In the genomic region with DNA sequence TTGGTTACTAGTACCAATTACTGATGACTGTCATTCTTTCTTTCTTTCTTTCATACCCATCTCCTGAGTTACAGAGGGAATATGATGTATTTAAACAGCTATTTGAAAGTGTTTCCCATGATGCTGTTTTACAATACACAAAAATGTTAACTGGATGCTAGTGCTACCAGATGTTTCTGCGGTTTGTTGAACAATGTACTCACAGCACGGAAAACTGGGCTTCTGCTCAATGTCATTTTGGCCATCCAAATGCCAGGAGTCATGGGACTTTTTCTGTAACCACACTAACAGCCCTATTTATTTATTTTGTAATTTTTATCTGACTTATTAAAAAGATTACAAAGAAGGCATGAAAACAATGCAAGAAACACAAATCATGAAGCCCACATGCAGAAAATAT, we compare ENCODE assay signal across 14 cellular contexts.
"Had no signal": no experiment of that assay in that cellular context is flagged by ENCODE, and none has a peak within 500 bp of the region (broad histone marks: within the 10 kb centered on the region; RNA-seq: fewer than 3 reads in every experiment).

No MANE protein-coding gene starts in this region.

- H3K4me1 ChIP-seq: right atrium auricular region, transverse colon had no signal

- H3K27ac ChIP-seq: cardiac muscle cell, right atrium auricular region, transverse colon, VCaP had no signal

- H3K4me3 ChIP-seq: cardiac muscle cell, right atrium auricular region, transverse colon had no signal

- ATAC-seq: activated naive CD4-positive, alpha-beta T cell treated with anti-CD3 and anti-CD28 coated beads, Interleukin-2, amount 50 U/mL, for 72 hours; activated T-cell treated with anti-CD3 and anti-CD28 coated beads, Interleukin-2, amount 50 U/mL, for 4 hours had no signal

- H3K36me3 ChIP-seq: cardiac muscle cell, right atrium auricular region, transverse colon had no signal

- H3K9me3 ChIP-seq: right atrium auricular region, transverse colon had no signal

- H3K27me3 ChIP-seq: cardiac muscle cell, right atrium auricular region, transverse colon had no signal

- DNase-seq: activated CD4-positive, alpha-beta memory T cell treated with anti-CD3 and anti-CD28 coated beads for 36 hours; activated effector memory CD4-positive, alpha-beta T cell treated with anti-CD3 and anti-CD28 coated beads, Interleukin-2, amount 50 U/mL, for 16 hours; activated T-cell treated with anti-CD3 and anti-CD28 coated beads, Interleukin-2, amount 50 U/mL, for 4 hours; hippocampal formation; kidney glomerular epithelial cell; stimulated activated CD4-positive, alpha-beta T cell treated with anti-CD3 and anti-CD28 coated beads, Interleukin-2, amount 100 ng/mL, for 24 hours; stimulated activated naive CD4-positive, alpha-beta T cell; substantia nigra; T-helper 1 cell; transverse colon had no signal
